ENCODE assay signal across 25 cellular contexts in genomic region chr4:99965674-99966350, GRCh38. TPM values are rescaled to one million over a fixed set of nuclear protein-coding genes. Genes with fewer than 3 reads are reported as not detected.
A peak's percentile ranks its signal among the peaks of the same experiment; 100 is the strongest.
DNase-seq lines count a peak whose midpoint lies in the region; ATAC-seq, FAIRE-seq and TF ChIP-seq lines count a peak whose summit lies in the region.
"Had no signal": no experiment of that assay in that cellular context is flagged by ENCODE, and none has a peak within 500 bp of the region (broad histone marks: within the 10 kb centered on the region; RNA-seq: fewer than 3 reads in every experiment).

No MANE protein-coding gene starts in this region.

- H3K4me1 ChIP-seq in CD4-positive, alpha-beta memory T cell (ENCODE audit: insufficient read depth, low read length): peaks cover 19% of the 10 kb centered on the region
- H3K4me1 ChIP-seq in keratinocyte (ENCODE audit: control insufficient read depth, extremely low read depth, insufficient read depth, low read length): peaks cover 14% of the 10 kb centered on the region
- H3K4me1 ChIP-seq in right cardiac atrium (ENCODE audit: control insufficient read depth, insufficient read depth, low read length): no peaks in the 10 kb centered on the region
- H3K4me1 ChIP-seq: right atrium auricular region had no signal

- peak overlapping the region in 6 of 7 donors; percentile 19 to 70 (median 33) for H3K27ac Mint-ChIP-seq in CD4-positive, alpha-beta memory T cell
- peak overlapping the region; percentile 55; the same call in 1 of the 2 replicates for H3K27ac Mint-ChIP-seq in HFFc6
- H3K27ac Mint-ChIP-seq in activated CD8-positive, alpha-beta T cell treated with anti-CD3 and anti-CD28 coated beads for 36 hours: no peak overlapping the region
- H3K27ac Mint-ChIP-seq: activated T-cell treated with anti-CD3 and anti-CD28 coated beads, Interleukin-2, amount 50 U/mL, for 72 hours had no signal

- H3K79me2 ChIP-seq in keratinocyte (ENCODE audit: control insufficient read depth, insufficient read depth, low read length): no peaks in the 10 kb centered on the region

- no peak overlapping the region for H3K9ac ChIP-seq in keratinocyte (ENCODE audit: control insufficient read depth, extremely low read depth, insufficient read depth, low read length)
- H3K9ac ChIP-seq: BLaER1 treated with 17β-estradiol and CSF1 and Interleukin-3, amounts not matched to agents 10 nM and 100 nM; GM23248 had no signal

- peaks cover 0 to 2% (median 0%) of the 10 kb centered on the region in 8 donors for H3K9me3 Mint-ChIP-seq in CD4-positive, alpha-beta memory T cell
- H3K9me3 Mint-ChIP-seq in HFFc6: no peaks in the 10 kb centered on the region
- H3K9me3 Mint-ChIP-seq in activated CD8-positive, alpha-beta T cell treated with anti-CD3 and anti-CD28 coated beads for 36 hours: no peaks in the 10 kb centered on the region
- H3K9me3 Mint-ChIP-seq: activated T-cell treated with anti-CD3 and anti-CD28 coated beads, Interleukin-2, amount 50 U/mL, for 72 hours had no signal

- intact Hi-C loops in CD4-positive, alpha-beta memory T cell (cut with micrococcal nuclease): no loop called here
- intact Hi-C loops in activated CD8-positive, alpha-beta T cell treated with anti-CD3 and anti-CD28 coated beads for 36 hours (cut with micrococcal nuclease): no loop called here
- intact Hi-C loops in right cardiac atrium (cut with DNase I): no loop called here

- peaks cover 3 to 4% of the 10 kb centered on the region in 2 donors for H3K27me3 Mint-ChIP-seq in CD4-positive, alpha-beta memory T cell
- no peaks in the 10 kb centered on the region; the same call in 1 of the 2 replicates for H3K27me3 Mint-ChIP-seq in HFFc6 (ENCODE audit: insufficient read depth)
- H3K27me3 Mint-ChIP-seq in activated CD8-positive, alpha-beta T cell treated with anti-CD3 and anti-CD28 coated beads for 36 hours: no peaks in the 10 kb centered on the region

- H3K9me3 ChIP-seq in CD4-positive, alpha-beta memory T cell (ENCODE audit: control insufficient read depth in 1 of 2, low read length in 2 of 2): no peaks in the 10 kb centered on the region
- H3K9me3 ChIP-seq in keratinocyte (ENCODE audit: control insufficient read depth, low read depth, low read length) (no peaks in the 10 kb centered on the region), right cardiac atrium (ENCODE audit: control insufficient read depth, low read length) (no peaks in the 10 kb centered on the region)
- H3K9me3 ChIP-seq: BLaER1 treated with 17β-estradiol and CSF1 and Interleukin-3, amounts not matched to agents 10 nM and 100 nM; right atrium auricular region had no signal

- CTCF ChIA-PET in CD4-positive, alpha-beta memory T cell (lab: Charles Lee; ENCODE audit: partially characterized antibody): interaction anchor here (1.2 kb wide), 1 partner anchor 17 kb away, joined by 4 read pairs; no protein-coding TSS in a partner anchor
- CTCF ChIA-PET in activated CD8-positive, alpha-beta T cell treated with anti-CD3 and anti-CD28 coated beads for 36 hours (lab: Charles Lee): interaction anchor here (1.4 kb wide), 1 partner anchor 130 kb away, joined by 3 read pairs; no protein-coding TSS in a partner anchor

- DNase-seq in CD4-positive, alpha-beta memory T cell: peak in 4 of 5 donors; percentile 45 to 57 (median 48)
- DNase-seq in HFFc6: no peak
- DNase-seq in activated CD8-positive, alpha-beta T cell treated with anti-CD3 and anti-CD28 coated beads for 36 hours: no peak
- no peak for DNase-seq in keratinocyte (ENCODE audit: low read depth, low spot score)
- DNase-seq in right cardiac atrium: no peak
- DNase-seq: activated CD4-positive, CD25-positive, alpha-beta regulatory T cell treated with anti-CD3 and anti-CD28 coated beads, Interleukin-2, amount 50 U/mL, for 72 hours; activated naive CD4-positive, alpha-beta T cell treated with anti-CD3 and anti-CD28 coated beads, Interleukin-2, amount 50 U/mL, for 16 hours; activated T-cell treated with anti-CD3 and anti-CD28 coated beads, Interleukin-2, amount 50 U/mL, for 72 hours; aorta; dermis blood vessel endothelial cell; MM.1S; NCI-H1417; NCI-H2081 treated with DMSO at 0.1 percent for 48 hours; NCI-H345; NCI-H82; stimulated activated CD4-positive, alpha-beta T cell treated with anti-CD3 and anti-CD28 coated beads, Interleukin-4, amount 100 ng/mL, for 1 hour had no signal

- no peak overlapping the region for H2AFZ ChIP-seq in keratinocyte (ENCODE audit: control insufficient read depth, low read length)

- H3K36me3 ChIP-seq in CD4-positive, alpha-beta memory T cell (ENCODE audit: insufficient read depth, low read length): no peaks in the 10 kb centered on the region
- no peaks in the 10 kb centered on the region for H3K36me3 ChIP-seq in keratinocyte (ENCODE audit: control insufficient read depth in 2 of 2, extremely low read depth in 1 of 2, insufficient read depth in 2 of 2, low read length in 2 of 2)
- H3K36me3 ChIP-seq: BLaER1 treated with 17β-estradiol and CSF1 and Interleukin-3, amounts not matched to agents 10 nM and 100 nM; cardiac muscle cell; right atrium auricular region had no signal

- POLR2A ChIA-PET in CD4-positive, alpha-beta memory T cell (lab: Charles Lee; ENCODE audit: partially characterized antibody): interaction anchor here (1.2 to 2.6 kb wide), 2 partner anchors 16 to 18 kb away, joined by 6 to 21 read pairs; partner anchors contain the start of genes DNAJB14 and H2AZ1
- POLR2A ChIA-PET in activated CD8-positive, alpha-beta T cell treated with anti-CD3 and anti-CD28 coated beads for 36 hours (lab: Charles Lee): interaction anchor here (0.7 kb wide), 1 partner anchor 16 kb away, joined by 3 read pairs; the partner anchor contains the start of gene H2AZ1

- H3K4me1 Mint-ChIP-seq in CD4-positive, alpha-beta memory T cell: peaks cover 10 to 23% (median 16%) of the 10 kb centered on the region in 4 donors
- peaks cover 64% of the 10 kb centered on the region for H3K4me1 Mint-ChIP-seq in HFFc6 (ENCODE audit: low read depth)
- H3K4me1 Mint-ChIP-seq in activated CD8-positive, alpha-beta T cell treated with anti-CD3 and anti-CD28 coated beads for 36 hours (ENCODE audit: low read depth): peaks cover 17% of the 10 kb centered on the region

- WGBS in right cardiac atrium: 54% methylated on average over 5 of the region's 5 CpGs

- peak; percentile 58 for FAIRE-seq in keratinocyte (lab: Jason Lieb, UNC)
- FAIRE-seq: GM19239, K562, urothelium cell line had no signal

- no peaks in the 10 kb centered on the region for H3K9me1 ChIP-seq in keratinocyte (ENCODE audit: control insufficient read depth, extremely low read depth, insufficient read depth, low read length)

- dilution Hi-C loops in keratinocyte (cut with MboI; ENCODE audit: extremely low pct_ligation_motif_present, low sequenced_read_pairs): no loop called here

- peak; percentile 20 for ATAC-seq in activated CD8-positive, alpha-beta T cell treated with anti-CD3 and anti-CD28 coated beads for 36 hours
- ATAC-seq in GM19324 (IDR thresholded peaks at IDR 0.05; ENCODE audit: low FRiP score, unreplicated experiment) (no peak), GM21786 (IDR thresholded peaks at IDR 0.05; ENCODE audit: unreplicated experiment) (no peak), right cardiac atrium (no peak)
- ATAC-seq: activated T-cell treated with anti-CD3 and anti-CD28 coated beads, Interleukin-2, amount 50 U/mL, for 72 hours; K562 had no signal

- no peaks in the 10 kb centered on the region for H4K20me1 ChIP-seq in keratinocyte (ENCODE audit: control insufficient read depth, extremely low read depth, insufficient read depth, low read length)
- H4K20me1 ChIP-seq: BLaER1 treated with 17β-estradiol and CSF1 and Interleukin-3, amounts not matched to agents 10 nM and 100 nM had no signal

- no peak overlapping the region for H3K4me2 ChIP-seq in keratinocyte (ENCODE audit: control insufficient read depth, extremely low read depth, insufficient read depth, low read depth, low read length)
- H3K4me2 ChIP-seq: BLaER1 treated with 17β-estradiol and CSF1 and Interleukin-3, amounts not matched to agents 10 nM and 100 nM had no signal

- no peaks in the 10 kb centered on the region for H3K36me3 Mint-ChIP-seq in CD4-positive, alpha-beta memory T cell
- no peaks in the 10 kb centered on the region for H3K36me3 Mint-ChIP-seq in HFFc6 (ENCODE audit: low read depth)
- no peaks in the 10 kb centered on the region for H3K36me3 Mint-ChIP-seq in activated CD8-positive, alpha-beta T cell treated with anti-CD3 and anti-CD28 coated beads for 36 hours (ENCODE audit: low read depth)

- no peaks in the 10 kb centered on the region for H3K27me3 ChIP-seq in CD4-positive, alpha-beta memory T cell (ENCODE audit: insufficient read depth, low read length)
- H3K27me3 ChIP-seq in keratinocyte (ENCODE audit: control insufficient read depth, extremely low read depth, insufficient read depth, low read length): no peaks in the 10 kb centered on the region
- H3K27me3 ChIP-seq in right cardiac atrium (ENCODE audit: control insufficient read depth, insufficient read depth): no peaks in the 10 kb centered on the region
- H3K27me3 ChIP-seq: BLaER1 treated with 17β-estradiol and CSF1 and Interleukin-3, amounts not matched to agents 10 nM and 100 nM; cardiac muscle cell; right atrium auricular region had no signal

- peak overlapping the region; percentile 3 to 64 (median 22) for H3K4me3 Mint-ChIP-seq in CD4-positive, alpha-beta memory T cell
- no peak overlapping the region for H3K4me3 Mint-ChIP-seq in HFFc6
- no peak overlapping the region for H3K4me3 Mint-ChIP-seq in activated CD8-positive, alpha-beta T cell treated with anti-CD3 and anti-CD28 coated beads for 36 hours

- H3K4me3 ChIP-seq in CD4-positive, alpha-beta memory T cell (ENCODE audit: low read length in 2 of 2): peak overlapping the region in 1 of 2 donors; percentile 14
- H3K4me3 ChIP-seq in keratinocyte (ENCODE audit: control insufficient read depth in 2 of 3, extremely low read depth in 1 of 3, insufficient read depth in 2 of 3, low read depth in 1 of 3, low read length in 3 of 3) (no peak overlapping the region), right cardiac atrium (ENCODE audit: low read length) (no peak overlapping the region)
- H3K4me3 ChIP-seq: BLaER1 treated with 17β-estradiol and CSF1 and Interleukin-3, amounts not matched to agents 10 nM and 100 nM; cardiac muscle cell; GM23248; K562; right atrium auricular region had no signal

- H3K27ac ChIP-seq in CD4-positive, alpha-beta memory T cell (ENCODE audit: low read depth, low read length): no peak overlapping the region
- H3K27ac ChIP-seq in keratinocyte (ENCODE audit: control insufficient read depth, insufficient read depth, low read length) (no peak overlapping the region), right cardiac atrium (ENCODE audit: low read length) (no peak overlapping the region)
- H3K27ac ChIP-seq: BLaER1 treated with 17β-estradiol and CSF1 and Interleukin-3, amounts not matched to agents 10 nM and 100 nM; cardiac muscle cell; GM23248; right atrium auricular region had no signal

- TF ChIP-seq CTCF in HFFc6 (IDR thresholded peaks at IDR 0.05): no peak
- no peak for TF ChIP-seq CTCF in activated CD8-positive, alpha-beta T cell treated with anti-CD3 and anti-CD28 coated beads for 36 hours (IDR thresholded peaks at IDR 0.05)
- no peak for TF ChIP-seq CTCF in keratinocyte (optimal IDR thresholded peaks at IDR 0.05 in 1 of 3, IDR thresholded peaks at IDR 0.05 in 1 of 3, conservative IDR thresholded peaks at IDR 0.05 in 1 of 3; ENCODE audit: extremely low read depth in 1 of 3, insufficient read depth in 2 of 3, low read length in 3 of 3)

RNA-seq across cellular contexts. Expression of gene H2AZ1, which starts 15.7 kb away (rescaled TPM):
- 100 to 1,000 TPM; 146 to 157 TPM for total RNA-seq in CD4-positive, alpha-beta memory T cell
- polyA plus RNA-seq in CD4-positive, alpha-beta memory T cell: 100 to 1,000 TPM; 359 to 521 TPM
- 100 to 1,000 TPM; 430 to 691 (median 565) TPM for total RNA-seq in HFFc6 (2021; fragmentation: NEBNext Ultra II Directional; extraction: Animal tissue kit (Norgen Biotek cat#: 25700))
- total RNA-seq in activated CD8-positive, alpha-beta T cell treated with anti-CD3 and anti-CD28 coated beads for 36 hours: 100 to 1,000 TPM; 631 to 637 TPM
- 169 to 452 TPM (median 419 TPM) in 3 replicates for polyA plus RNA-seq in keratinocyte
- polyA plus RNA-seq in keratinocyte (2011; ENCODE audit: low read depth): 320 TPM
- polyA plus RNA-seq in keratinocyte (2011; cell fraction: cytosol; rRNA removed): 194 and 267 TPM in 2 replicates
- 77.8 and 102 TPM in 2 replicates for polyA plus RNA-seq in keratinocyte (2011; cell fraction: nucleus; rRNA removed)
- polyA plus RNA-seq in keratinocyte (2012; ENCODE audit: low replicate concordance): 252 and 432 TPM in 2 replicates
- polyA minus RNA-seq in keratinocyte: 40.0 to 225 TPM (median 97.8 TPM) in 3 replicates
- 110 TPM for polyA minus RNA-seq in keratinocyte (2011; cell fraction: cytosol; rRNA and poly(A)+ RNA removed)
- 22.7 and 27.8 TPM in 2 replicates for polyA minus RNA-seq in keratinocyte (2011; cell fraction: nucleus; rRNA and poly(A)+ RNA removed)
- 10 to 100 TPM; 76.0 to 96.2 (median 84.9) TPM for total RNA-seq in right cardiac atrium
- 134 TPM for polyA plus RNA-seq in right cardiac atrium

RNA-seq across cellular contexts. Expression of gene DNAJB14, which starts 19.4 kb away (rescaled TPM):
- total RNA-seq in CD4-positive, alpha-beta memory T cell: 10 to 100 TPM; 74.5 to 76.7 TPM
- 10 to 100 TPM; 44.9 to 66.3 TPM for polyA plus RNA-seq in CD4-positive, alpha-beta memory T cell
- total RNA-seq in HFFc6 (2021; fragmentation: NEBNext Ultra II Directional; extraction: Animal tissue kit (Norgen Biotek cat#: 25700)): 10 to 100 TPM; 54.1 to 72.8 (median 57.8) TPM
- 10 to 100 TPM; 40.0 to 42.5 TPM for total RNA-seq in activated CD8-positive, alpha-beta T cell treated with anti-CD3 and anti-CD28 coated beads for 36 hours
- polyA plus RNA-seq in keratinocyte (10.7 to 17.9 TPM (median 17.1 TPM) in 3 replicates), right cardiac atrium (6.5 TPM)
- 54.1 TPM for polyA plus RNA-seq in keratinocyte (2011; ENCODE audit: low read depth)
- 5.5 and 7.8 TPM in 2 replicates for polyA plus RNA-seq in keratinocyte (2011; cell fraction: cytosol; rRNA removed)
- polyA plus RNA-seq in keratinocyte (2011; cell fraction: nucleus; rRNA removed): 30.1 and 33.6 TPM in 2 replicates
- polyA plus RNA-seq in keratinocyte (2012; ENCODE audit: low replicate concordance): 32.6 and 33.5 TPM in 2 replicates
- polyA minus RNA-seq in keratinocyte: 1.2 to 28.1 TPM (median 19.5 TPM) in 3 replicates
- 27.0 TPM for polyA minus RNA-seq in keratinocyte (2011; cell fraction: cytosol; rRNA and poly(A)+ RNA removed)
- polyA minus RNA-seq in keratinocyte (2011; cell fraction: nucleus; rRNA and poly(A)+ RNA removed): 27.6 and 48.1 TPM in 2 replicates
- 10 to 100 TPM; 25.3 to 29.0 (median 27.4) TPM for total RNA-seq in right cardiac atrium

Comparison
In these comparisons a context has a peak if more than half of its experiments do, and no peak if none do; other contexts are left out.
1. DNase-seq: peak in CD4-positive, alpha-beta memory T cell (4 of 5); none in HFFc6 (single experiment), activated CD8-positive, alpha-beta T cell treated with anti-CD3 and anti-CD28 coated beads for 36 hours (single experiment), keratinocyte (single experiment) and right cardiac atrium (0 of 3).
2. H3K4me3 Mint-ChIP-seq: peak in CD4-positive, alpha-beta memory T cell (8 of 8); none in HFFc6 (single experiment) and activated CD8-positive, alpha-beta T cell treated with anti-CD3 and anti-CD28 coated beads for 36 hours (single experiment).